Comparison of ENCODE assay signal across 10 cellular contexts in genomic region chr6:159595173-159595572, GRCh38.
A peak's percentile ranks its signal among the peaks of the same experiment; 100 is the strongest.
DNase-seq lines count a peak whose midpoint lies in the region; ATAC-seq, FAIRE-seq and TF ChIP-seq lines count a peak whose summit lies in the region.
"Had no signal": no experiment of that assay in that cellular context is flagged by ENCODE, and none has a peak within 500 bp of the region (broad histone marks: within the 10 kb centered on the region; RNA-seq: fewer than 3 reads in every experiment).

No MANE protein-coding gene starts in this region.

- no peak for ATAC-seq in HG03095 (IDR thresholded peaks at IDR 0.05; ENCODE audit: unreplicated experiment)
- ATAC-seq: activated CD8-positive, alpha-beta memory T cell treated with anti-CD3 and anti-CD28 coated beads, Interleukin-2, amount 10 ng/mL, durations not matched to agents 7 days and 5 days had no signal

- no peaks in the 10 kb centered on the region for H3K9me3 Mint-ChIP-seq in Caco-2 (ENCODE audit: unreplicated experiment)

- CTCF ChIA-PET in Caco-2 (lab: Charles Lee): interaction anchor here (0.7 kb wide), 2 partner anchors 119 to 342 kb away, joined by 3 read pairs; no protein-coding TSS in a partner anchor

- no peaks in the 10 kb centered on the region for H3K36me3 Mint-ChIP-seq in Caco-2 (ENCODE audit: insufficient read depth, unreplicated experiment)
- H3K36me3 Mint-ChIP-seq: activated CD8-positive, alpha-beta memory T cell treated with anti-CD3 and anti-CD28 coated beads, Interleukin-2, amount 10 ng/mL, durations not matched to agents 7 days and 5 days had no signal

- H3K27ac ChIP-seq in adrenal gland (peak overlapping the region in 2 of 5 donors; percentile 50 to 71), keratinocyte (ENCODE audit: control insufficient read depth, insufficient read depth, low read length) (peak overlapping the region; percentile 67)

- dilution Hi-C loops in keratinocyte (cut with MboI; ENCODE audit: extremely low pct_ligation_motif_present, low sequenced_read_pairs): no loop called here

- TF ChIP-seq CTCF in adrenal gland (IDR thresholded peaks at IDR 0.05) (no peak), keratinocyte (optimal IDR thresholded peaks at IDR 0.05 in 1 of 3, IDR thresholded peaks at IDR 0.05 in 1 of 3, conservative IDR thresholded peaks at IDR 0.05 in 1 of 3; ENCODE audit: extremely low read depth in 1 of 3, insufficient read depth in 2 of 3, low read length in 3 of 3) (no peak), Caco-2 (IDR thresholded peaks at IDR 0.05; ENCODE audit: insufficient read depth in 1 of 2, low read depth in 1 of 2, low read length in 1 of 2, severe bottlenecking in 1 of 2, unreplicated experiment in 1 of 2) (no peak)

- FAIRE-seq in H54 (lab: Jason Lieb, UNC) (peak; percentile 95), keratinocyte (lab: Jason Lieb, UNC) (peak; percentile 60)

- H3K27me3 ChIP-seq in adrenal gland (no peaks in the 10 kb centered on the region), keratinocyte (ENCODE audit: control insufficient read depth, extremely low read depth, insufficient read depth, low read length) (no peaks in the 10 kb centered on the region), Caco-2 (replicated peaks; ENCODE audit: control insufficient read depth, insufficient read depth, low read length) (no peaks in the 10 kb centered on the region)

- no peak overlapping the region for H3K4me3 Mint-ChIP-seq in Caco-2 (ENCODE audit: unreplicated experiment)
- H3K4me3 Mint-ChIP-seq: activated CD8-positive, alpha-beta memory T cell treated with anti-CD3 and anti-CD28 coated beads, Interleukin-2, amount 10 ng/mL, durations not matched to agents 7 days and 5 days had no signal

- H3K36me3 ChIP-seq in adrenal gland (replicated peaks in 1 of 2) (no peaks in the 10 kb centered on the region), keratinocyte (ENCODE audit: control insufficient read depth in 2 of 2, extremely low read depth in 1 of 2, insufficient read depth in 2 of 2, low read length in 2 of 2) (no peaks in the 10 kb centered on the region), Caco-2 (ENCODE audit: control insufficient read depth, insufficient read depth, low read length) (no peaks in the 10 kb centered on the region)

- TF ChIP-seq POLR2A in H54 (IDR thresholded peaks at IDR 0.05; ENCODE audit: low read depth, low read length): no peak
- TF ChIP-seq POLR2A in adrenal gland (IDR thresholded peaks at IDR 0.05): no peak

- intact Hi-C loops in adrenal gland (cut with DNase I): no loop called here
- intact Hi-C loops in Caco-2 (cut with micrococcal nuclease; ENCODE audit: unreplicated experiment): no loop called here

- DNase-seq in A172 (ENCODE audit: low spot score): peak; percentile 94
- DNase-seq in H54 (ENCODE audit: insufficient read length, low spot score): peak; percentile 20
- peak in 6 of 7 donors; percentile 12 to 68 (median 53) for DNase-seq in adrenal gland
- peak; percentile 4 for DNase-seq in keratinocyte (ENCODE audit: low read depth, low spot score)
- DNase-seq in activated CD8-positive, alpha-beta memory T cell treated with anti-CD3 and anti-CD28 coated beads, Interleukin-2, amount 50 U/mL, for 4 hours: no peak
- DNase-seq in Caco-2: no peak
- no peak for DNase-seq in SIG-M5 treated with dmso at 0.1 percent for 504 hours (lab: John Stamatoyannopoulos, UW; ENCODE audit: unreplicated experiment)
- DNase-seq: activated CD8-positive, alpha-beta memory T cell treated with anti-CD3 and anti-CD28 coated beads, Interleukin-2, amount 10 ng/mL, durations not matched to agents 7 days and 5 days; DMS 273 treated with DMSO at 0.1 percent for 48 hours had no signal

- H3K27me3 Mint-ChIP-seq in Caco-2 (ENCODE audit: insufficient read depth, unreplicated experiment): peaks cover 20% of the 10 kb centered on the region
- H3K27me3 Mint-ChIP-seq: activated CD8-positive, alpha-beta memory T cell treated with anti-CD3 and anti-CD28 coated beads, Interleukin-2, amount 10 ng/mL, durations not matched to agents 7 days and 5 days had no signal

- peak overlapping the region; percentile 67 for H3K4me2 ChIP-seq in keratinocyte (ENCODE audit: control insufficient read depth, extremely low read depth, insufficient read depth, low read depth, low read length)

- no peaks in the 10 kb centered on the region for H3K4me1 ChIP-seq in adrenal gland (replicated peaks in 1 of 2)
- H3K4me1 ChIP-seq in keratinocyte (ENCODE audit: control insufficient read depth, extremely low read depth, insufficient read depth, low read length): peaks cover 14% of the 10 kb centered on the region
- no peaks in the 10 kb centered on the region for H3K4me1 ChIP-seq in Caco-2

- no peak overlapping the region for H3K9ac ChIP-seq in keratinocyte (ENCODE audit: control insufficient read depth, extremely low read depth, insufficient read depth, low read length)

- no peaks in the 10 kb centered on the region for H3K9me1 ChIP-seq in keratinocyte (ENCODE audit: control insufficient read depth, extremely low read depth, insufficient read depth, low read length)

- H3K9me3 ChIP-seq in adrenal gland (replicated peaks in 1 of 3) (no peaks in the 10 kb centered on the region), keratinocyte (ENCODE audit: control insufficient read depth, low read depth, low read length) (no peaks in the 10 kb centered on the region), Caco-2 (no peaks in the 10 kb centered on the region; the same call in 1 of the 2 replicates)

- no peak overlapping the region for H3K4me3 ChIP-seq in adrenal gland
- H3K4me3 ChIP-seq in keratinocyte (ENCODE audit: control insufficient read depth in 2 of 3, extremely low read depth in 1 of 3, insufficient read depth in 2 of 3, low read depth in 1 of 3, low read length in 3 of 3): peak overlapping the region in 1 of 3 experiments; percentile 5
- no peak overlapping the region for H3K4me3 ChIP-seq in Caco-2 (ENCODE audit: low read depth, low read length)

- 41 to 67% (median 47%) methylated on average over 3 of the region's 3 CpGs for WGBS in adrenal gland, 4 donors

- POLR2A ChIA-PET in Caco-2 (lab: Charles Lee): no interaction called here

- no peaks in the 10 kb centered on the region for H3K4me1 Mint-ChIP-seq in Caco-2 (ENCODE audit: low read depth, unreplicated experiment)
- H3K4me1 Mint-ChIP-seq: activated CD8-positive, alpha-beta memory T cell treated with anti-CD3 and anti-CD28 coated beads, Interleukin-2, amount 10 ng/mL, durations not matched to agents 7 days and 5 days had no signal

- no peak overlapping the region for H2AFZ ChIP-seq in keratinocyte (ENCODE audit: control insufficient read depth, low read length)

- no peak overlapping the region for H3K27ac Mint-ChIP-seq in Caco-2 (ENCODE audit: unreplicated experiment)
- H3K27ac Mint-ChIP-seq: activated CD8-positive, alpha-beta memory T cell treated with anti-CD3 and anti-CD28 coated beads, Interleukin-2, amount 10 ng/mL, durations not matched to agents 7 days and 5 days had no signal

- BruUV-seq in Caco-2 (replicated peaks; lab: Mats Ljungman, UMichigan): no TSS peak

- no peaks in the 10 kb centered on the region for H4K20me1 ChIP-seq in keratinocyte (ENCODE audit: control insufficient read depth, extremely low read depth, insufficient read depth, low read length)

- H3K79me2 ChIP-seq in keratinocyte (ENCODE audit: control insufficient read depth, insufficient read depth, low read length): no peaks in the 10 kb centered on the region

Comparison
In these comparisons a context has a peak if more than half of its experiments do, and no peak if none do; other contexts are left out.
1. DNase-seq: peak in A172 (single experiment), H54 (single experiment), adrenal gland (6 of 7) and keratinocyte (single experiment); none in activated CD8-positive, alpha-beta memory T cell treated with anti-CD3 and anti-CD28 coated beads, Interleukin-2, amount 50 U/mL, for 4 hours (single experiment), Caco-2 (0 of 2) and SIG-M5 treated with dmso at 0.1 percent for 504 hours (single experiment).